8 cellular contexts compared by ENCODE assay signal in the genomic region with DNA sequence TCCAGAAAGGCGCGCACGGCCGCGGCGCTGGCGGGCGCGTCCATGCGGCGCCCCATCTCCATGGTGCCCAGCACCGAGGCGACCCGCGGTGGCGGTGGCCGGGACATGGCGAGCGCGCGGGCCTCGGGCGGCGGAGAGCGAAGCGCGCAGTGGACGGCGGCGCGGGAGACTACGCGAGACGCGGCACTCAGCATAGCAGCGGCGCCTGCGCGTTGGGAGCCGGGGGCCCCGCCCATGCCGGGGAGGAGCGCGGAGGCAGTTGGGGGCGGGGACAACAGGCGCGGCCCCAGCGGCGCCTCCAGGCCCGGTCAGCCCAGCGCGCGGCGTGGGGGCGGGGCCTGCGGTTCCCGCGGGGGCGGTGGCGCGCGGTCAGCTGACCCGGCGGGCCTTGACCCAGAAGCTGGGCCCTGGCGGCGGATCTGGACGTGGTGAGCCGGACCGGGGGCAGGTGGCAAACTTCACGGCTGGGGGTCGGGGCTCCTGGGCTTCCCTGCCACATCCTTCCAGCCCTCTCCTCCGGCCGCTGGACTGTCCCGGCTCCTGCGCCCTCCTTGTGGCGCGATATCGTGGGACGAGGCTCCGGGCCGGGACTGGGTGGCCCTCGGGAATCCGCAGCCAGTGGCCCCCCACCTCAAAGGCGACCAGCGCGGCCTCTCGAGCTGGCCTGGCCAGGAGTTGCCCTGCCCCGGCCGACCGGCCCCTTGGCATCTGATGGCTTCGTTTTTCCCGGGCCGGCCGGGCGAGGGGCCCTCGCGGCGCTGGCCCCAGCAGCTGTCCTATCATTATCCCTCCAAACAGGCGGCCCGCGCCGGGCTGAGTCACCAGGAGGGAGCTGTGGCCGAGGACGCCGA. TPM values are rescaled to one million over a fixed set of nuclear protein-coding genes. Genes with fewer than 3 reads are reported as not detected.
DNase-seq lines count a peak whose midpoint lies in the region; ATAC-seq and TF ChIP-seq lines count a peak whose summit lies in the region.

A gene (minus strand): TSS at position 214 of the 851 bp plus-strand sequence. CDS start 20 bp downstream, at position 194.
A gene with protein sequence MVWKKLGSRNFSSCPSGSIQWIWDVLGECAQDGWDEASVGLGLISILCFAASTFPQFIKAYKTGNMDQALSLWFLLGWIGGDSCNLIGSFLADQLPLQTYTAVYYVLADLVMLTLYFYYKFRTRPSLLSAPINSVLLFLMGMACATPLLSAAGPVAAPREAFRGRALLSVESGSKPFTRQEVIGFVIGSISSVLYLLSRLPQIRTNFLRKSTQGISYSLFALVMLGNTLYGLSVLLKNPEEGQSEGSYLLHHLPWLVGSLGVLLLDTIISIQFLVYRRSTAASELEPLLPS (plus strand): TSS at position 396 of the 851 bp plus-strand sequence. CDS start 5,352 bp downstream, outside the sequence.

- TF ChIP-seq CTCF in WI38 (IDR thresholded peaks at IDR 0.05; ENCODE audit: low read depth, low read length), result no peak
- TF ChIP-seq CTCF in mammary epithelial cell (conservative IDR thresholded peaks at IDR 0.05 in 1 of 2, IDR thresholded peaks at IDR 0.05 in 1 of 2; ENCODE audit: extremely low read depth in 1 of 2, insufficient read depth in 1 of 2, low read depth in 1 of 2, low read length in 2 of 2), result no peak

- ATAC-seq in GM18868 (IDR thresholded peaks at IDR 0.05; ENCODE audit: unreplicated experiment) (peak; percentile 79), HG03103 (IDR thresholded peaks at IDR 0.05; ENCODE audit: low read depth, unreplicated experiment) (peak; percentile 63)

- intact Hi-C loops in mammary epithelial cell (cut with micrococcal nuclease), result loop anchor here (1.0 kb wide), 1 partner anchor 61 kb away; a partner anchor contains a TSS

- TSS peak; percentile 63 for BruUV-seq in mammary epithelial cell (replicated peaks; lab: Mats Ljungman, UMichigan)

- H3K27me3 ChIP-seq in ACC112 (ENCODE audit: insufficient read depth, low read length) (no peaks in the 10 kb centered on the region), mammary epithelial cell (ENCODE audit: insufficient read depth, low read length) (no peaks in the 10 kb centered on the region), iPS-20b (ENCODE audit: insufficient read depth, low read length) (peaks cover 11% of the 10 kb centered on the region)

- peak within 1 kb of the TSS; percentile 96 for H3K4me2 ChIP-seq in mammary epithelial cell (ENCODE audit: insufficient read depth, low read depth, low read length)

- 1% methylated on average over 63 of the region's 105 CpGs for WGBS in mammary epithelial cell (ENCODE audit: low coverage, missing lambda C conversion rate)

- DNase-seq in NCI-H2171 (lab: John Stamatoyannopoulos, UW) (peak; percentile 85), mammary epithelial cell (peak; percentile 92)

- H3K9ac ChIP-seq in mammary epithelial cell (ENCODE audit: insufficient read depth, low read length) (peak within 1 kb of the TSS; percentile 74), iPS-20b (ENCODE audit: low read depth, low read length) (peak within 1 kb of the TSS; percentile 85)

- peaks cover 43% of the 10 kb centered on the region for H3K4me1 ChIP-seq in ACC112 (ENCODE audit: control insufficient read depth, insufficient read depth, low read length, unreplicated experiment)
- peaks cover 43% of the 10 kb centered on the region for H3K4me1 ChIP-seq in mammary epithelial cell (ENCODE audit: insufficient read depth, low read length)
- H3K4me1 ChIP-seq in iPS-20b (ENCODE audit: insufficient read depth, low read length), result peaks cover 2% of the 10 kb centered on the region

- H3K79me2 ChIP-seq in ACC112 (ENCODE audit: control insufficient read depth, insufficient read depth, low read length, unreplicated experiment) (peaks cover 60% of the 10 kb centered on the region), mammary epithelial cell (ENCODE audit: insufficient read depth, low read length) (peaks cover 68% of the 10 kb centered on the region)

- no peaks in the 10 kb centered on the region for H3K9me3 ChIP-seq in mammary epithelial cell (replicated peaks; ENCODE audit: insufficient read depth, low read length)
- H3K9me3 ChIP-seq in iPS-20b (ENCODE audit: insufficient read depth, low read depth, low read length), result no peaks in the 10 kb centered on the region

- H3K27ac ChIP-seq in ACC112 (ENCODE audit: low read depth, low read length) (peak within 1 kb of the TSS; percentile 76), mammary epithelial cell (ENCODE audit: insufficient read depth, low read depth, low read length) (peak within 1 kb of the TSS; percentile 69), iPS-20b (ENCODE audit: low read length) (no peak within 1 kb of the TSS), skin epidermis (peak within 1 kb of the TSS; percentile 55 to 98 (median 92))

- in situ Hi-C loops in mammary epithelial cell (cut with MboI; ENCODE audit: low sequenced_read_pairs in 2 of 2), result no loop called here

- no peaks in the 10 kb centered on the region for H4K20me1 ChIP-seq in mammary epithelial cell (ENCODE audit: insufficient read depth, low read length)

- H3K36me3 ChIP-seq in ACC112 (ENCODE audit: insufficient read depth, low read length) (peaks cover 9% of the 10 kb centered on the region), mammary epithelial cell (ENCODE audit: insufficient read depth, low read length) (no peaks in the 10 kb centered on the region), iPS-20b (ENCODE audit: insufficient read depth, low read depth, low read length) (peaks cover 11% of the 10 kb centered on the region; the same call in 1 of the 2 replicates)

- dilution Hi-C loops in mammary epithelial cell (cut with HindIII; ENCODE audit: low sequenced_read_pairs), result no loop called here

- CTCF ChIA-PET in mammary epithelial cell (lab: Charles Lee; ENCODE audit: low non-redundant PET), result no interaction called here

- H3K4me3 ChIP-seq in ACC112 (ENCODE audit: low read depth, low read length) (peak within 1 kb of the TSS; percentile 98), WI38 (ENCODE audit: low read depth, low read length) (peak within 1 kb of the TSS; percentile 82), mammary epithelial cell (replicated peaks in 1 of 3; ENCODE audit: insufficient read depth in 1 of 3, low read depth in 2 of 3, low read length in 3 of 3) (peak within 1 kb of the TSS; percentile 71 to 88 (median 87)), iPS-20b (ENCODE audit: low read length) (peak within 1 kb of the TSS; percentile 85), skin epidermis (peak within 1 kb of the TSS; percentile 56 to 95 (median 91))

- H2AFZ ChIP-seq in ACC112 (ENCODE audit: low read length, unreplicated experiment) (peak within 1 kb of the TSS; percentile 81), mammary epithelial cell (ENCODE audit: low read depth, low read length) (peak within 1 kb of the TSS; percentile 89)

RNA-seq across cellular contexts. Expression of the first gene that starts in this region (rescaled TPM):
- 10 to 100 TPM; 45.7 to 60.3 TPM for total RNA-seq in mammary epithelial cell
- 65.9 TPM for polyA plus RNA-seq in mammary epithelial cell
- polyA minus RNA-seq in mammary epithelial cell, result 43.9 TPM

RNA-seq across cellular contexts. Expression of the second gene that starts in this region (rescaled TPM):
- total RNA-seq in mammary epithelial cell, result 10 to 100 TPM; 17.7 to 19.7 TPM
- 16.6 TPM for polyA plus RNA-seq in mammary epithelial cell
- 10.5 TPM for polyA minus RNA-seq in mammary epithelial cell
